In the genomic region with DNA sequence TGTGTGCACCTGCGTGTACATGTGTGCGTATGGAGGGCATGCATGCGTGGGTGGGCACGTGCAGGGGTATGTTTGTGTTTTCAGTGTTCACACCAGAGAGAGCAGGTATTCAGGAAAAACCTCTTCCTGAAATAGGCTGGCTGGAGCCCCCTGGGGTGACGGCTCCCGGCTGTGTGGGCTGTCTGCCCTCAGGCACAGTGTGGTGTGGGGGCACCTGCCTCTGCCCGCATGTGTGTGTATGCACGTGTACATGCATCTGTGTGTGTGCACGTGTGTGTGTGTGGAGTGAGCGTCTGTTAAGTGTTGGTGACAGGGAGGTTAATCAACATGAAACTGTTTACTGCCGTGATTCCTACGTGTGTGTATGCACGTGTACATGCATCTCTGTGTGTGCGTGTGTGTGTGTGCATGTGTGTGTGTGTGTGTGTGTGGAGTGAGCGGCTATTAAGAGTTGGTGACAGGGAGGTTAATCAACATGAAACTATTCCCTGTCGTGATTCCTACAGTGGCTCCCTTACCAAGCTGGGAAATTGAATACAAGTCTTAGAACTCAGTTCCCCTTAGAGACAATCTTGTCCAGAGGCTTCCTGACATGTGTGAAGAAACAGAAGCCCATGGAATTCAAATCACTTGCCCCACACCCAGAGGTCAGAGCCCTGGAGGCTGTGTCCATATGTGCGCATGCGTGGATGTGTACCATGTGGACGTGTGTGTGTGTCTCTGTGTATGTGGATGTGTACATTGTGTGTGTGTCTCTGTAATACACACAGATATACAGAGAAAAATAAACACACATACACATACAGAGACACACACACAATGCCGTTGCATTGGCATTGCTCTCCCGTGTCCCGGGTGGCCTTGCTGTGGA, we compare ENCODE assay signal across 33 cellular contexts.
"Had no signal": no experiment of that assay in that cellular context is flagged by ENCODE, and none has a peak within 500 bp of the region (broad histone marks: within the 10 kb centered on the region; RNA-seq: fewer than 3 reads in every experiment).

No MANE protein-coding gene starts in this region.

- ATAC-seq: activated CD8-positive, alpha-beta memory T cell treated with anti-CD3 and anti-CD28 coated beads, Interleukin-2, amount 10 ng/mL, durations not matched to agents 7 days and 5 days; activated CD8-positive, alpha-beta T cell treated with anti-CD3 and anti-CD28 coated beads, Interleukin-2, amount 10 ng/mL, durations not matched to agents 7 days and 5 days; activated naive CD4-positive, alpha-beta T cell treated with anti-CD3 and anti-CD28 coated beads, Interleukin-2, amount 50 U/mL, for 72 hours; gastrocnemius medialis; left colon; naive thymus-derived CD4-positive, alpha-beta T cell; stimulated activated naive B cell treated with anti-CD40 and anti-IgM and Interleukin-4, amounts not matched to agents 10 μg/mL and 1 μg/mL and 100 μg/mL, for 72 hours had no signal

- H3K36me3 ChIP-seq: breast epithelium, gastrocnemius medialis, sigmoid colon, stomach, thyroid gland, upper lobe of left lung had no signal

- H3K27ac ChIP-seq: breast epithelium, epithelial cell of prostate, gastrocnemius medialis, sigmoid colon, stomach, thyroid gland, upper lobe of left lung had no signal

- H3K9me3 ChIP-seq: breast epithelium, gastrocnemius medialis, sigmoid colon, stomach, thyroid gland, upper lobe of left lung had no signal

- H3K27me3 ChIP-seq: breast epithelium, gastrocnemius medialis, thyroid gland, upper lobe of left lung had no signal

- H3K9me3 Mint-ChIP-seq: activated naive CD4-positive, alpha-beta T cell treated with anti-CD3 and anti-CD28 coated beads, Interleukin-2, amount 50 U/mL, for 72 hours; activated T-helper 2 cell treated with anti-CD3 and anti-CD28 coated beads, Interferon-gamma antibody, Interleukin-2, Interleukin-4, amounts not matched to agents 10 μg/mL and 5 μg/mL and 100 μg/mL, durations not matched to agents 14 hours and 24 hours and 36 hours; central memory CD8-positive, alpha-beta T cell; immature natural killer cell; T-helper 2 cell treated with Interferon-gamma antibody and Interleukin-4, amounts not matched to agents 5 μg/mL and 100 μg/mL, for 36 hours had no signal

- H3K4me3 ChIP-seq: breast epithelium, gastrocnemius medialis, sigmoid colon, stomach, thyroid gland, upper lobe of left lung had no signal

- H3K36me3 Mint-ChIP-seq: activated CD8-positive, alpha-beta memory T cell treated with anti-CD3 and anti-CD28 coated beads, Interleukin-2, amount 10 ng/mL, durations not matched to agents 7 days and 5 days; activated naive CD4-positive, alpha-beta T cell treated with anti-CD3 and anti-CD28 coated beads, Interleukin-2, amount 50 U/mL, for 72 hours; immature natural killer cell; naive thymus-derived CD4-positive, alpha-beta T cell; stimulated activated naive B cell treated with anti-CD40 and anti-IgM and Interleukin-4, amounts not matched to agents 10 μg/mL and 1 μg/mL and 100 μg/mL, for 72 hours had no signal

- H3K4me1 ChIP-seq: breast epithelium, gastrocnemius medialis, sigmoid colon, stomach, thyroid gland, upper lobe of left lung had no signal

- H3K27me3 Mint-ChIP-seq: activated B cell treated with CpG ODN at 0.5 μM for 24 hours; activated CD8-positive, alpha-beta memory T cell treated with anti-CD3 and anti-CD28 coated beads, Interleukin-2, amount 10 ng/mL, durations not matched to agents 7 days and 5 days; central memory CD8-positive, alpha-beta T cell; stimulated activated naive B cell treated with anti-CD40 and anti-IgM and Interleukin-4, amounts not matched to agents 10 μg/mL and 1 μg/mL and 100 μg/mL, for 72 hours had no signal

- H3K27ac Mint-ChIP-seq: activated B cell treated with CpG ODN at 0.5 μM for 24 hours; activated CD8-positive, alpha-beta memory T cell treated with anti-CD3 and anti-CD28 coated beads, Interleukin-2, amount 10 ng/mL, durations not matched to agents 7 days and 5 days; activated CD8-positive, alpha-beta T cell treated with anti-CD3 and anti-CD28 coated beads, Interleukin-2, amount 10 ng/mL, durations not matched to agents 7 days and 5 days; activated naive CD4-positive, alpha-beta T cell treated with anti-CD3 and anti-CD28 coated beads, Interleukin-2, amount 50 U/mL, for 72 hours; activated T-helper 2 cell treated with anti-CD3 and anti-CD28 coated beads, Interferon-gamma antibody, Interleukin-2, Interleukin-4, amounts not matched to agents 10 μg/mL and 5 μg/mL and 100 μg/mL, durations not matched to agents 14 hours and 24 hours and 36 hours; immature natural killer cell; naive thymus-derived CD4-positive, alpha-beta T cell; stimulated activated naive B cell treated with anti-CD40 and anti-IgM and Interleukin-4, amounts not matched to agents 10 μg/mL and 1 μg/mL and 100 μg/mL, for 72 hours; T-helper 2 cell treated with Interferon-gamma antibody and Interleukin-4, amounts not matched to agents 5 μg/mL and 100 μg/mL, for 36 hours had no signal

- H3K4me3 Mint-ChIP-seq: activated B cell treated with CpG ODN at 0.5 μM for 24 hours; activated CD8-positive, alpha-beta memory T cell treated with anti-CD3 and anti-CD28 coated beads, Interleukin-2, amount 10 ng/mL, durations not matched to agents 7 days and 5 days; activated CD8-positive, alpha-beta T cell treated with anti-CD3 and anti-CD28 coated beads, Interleukin-2, amount 10 ng/mL, durations not matched to agents 7 days and 5 days; central memory CD8-positive, alpha-beta T cell; immature natural killer cell; naive thymus-derived CD4-positive, alpha-beta T cell; stimulated activated naive B cell treated with anti-CD40 and anti-IgM and Interleukin-4, amounts not matched to agents 10 μg/mL and 1 μg/mL and 100 μg/mL, for 72 hours; T-helper 2 cell treated with Interferon-gamma antibody and Interleukin-4, amounts not matched to agents 5 μg/mL and 100 μg/mL, for 36 hours had no signal

- FAIRE-seq: colon, endometrium, kidney, small intestine had no signal

- H3K4me1 Mint-ChIP-seq: activated B cell treated with CpG ODN at 0.5 μM for 24 hours; activated CD8-positive, alpha-beta memory T cell treated with anti-CD3 and anti-CD28 coated beads, Interleukin-2, amount 10 ng/mL, durations not matched to agents 7 days and 5 days; central memory CD8-positive, alpha-beta T cell; immature natural killer cell; stimulated activated naive B cell treated with anti-CD40 and anti-IgM and Interleukin-4, amounts not matched to agents 10 μg/mL and 1 μg/mL and 100 μg/mL, for 72 hours had no signal

- DNase-seq: activated B cell treated with CpG ODN at 0.5 μM for 24 hours; activated CD8-positive, alpha-beta memory T cell treated with anti-CD3 and anti-CD28 coated beads, Interleukin-2, amount 10 ng/mL, durations not matched to agents 7 days and 5 days; activated CD8-positive, alpha-beta T cell treated with anti-CD3 and anti-CD28 coated beads, Interleukin-2, amount 10 ng/mL, durations not matched to agents 7 days and 5 days; activated naive CD4-positive, alpha-beta T cell; activated T-cell treated with anti-CD3 and anti-CD28 coated beads, Interleukin-2, amount 50 U/mL, for 48 hours; dermis blood vessel endothelial cell; effector CD8-positive, alpha-beta T cell; gastrocnemius medialis; hippocampal formation; immature natural killer cell; kidney; left colon; mammary epithelial cell; midbrain; naive thymus-derived CD4-positive, alpha-beta T cell; sigmoid colon; small intestine; stimulated activated CD4-positive, alpha-beta T cell treated with anti-CD3 and anti-CD28 coated beads, Interleukin-1b, Interleukin-23, amount 100 ng/mL, for 48 hours; stimulated activated CD4-positive, alpha-beta T cell treated with anti-CD3 and anti-CD28 coated beads, Interleukin-4, amount 100 ng/mL, for 4 hours; stimulated activated CD8-positive, alpha-beta memory T cell treated with anti-CD3 and anti-CD28 coated beads, Interleukin-4, amount 100 ng/mL, for 48 hours; stimulated activated naive B cell treated with anti-CD40 and anti-IgM and Interleukin-4, amounts not matched to agents 10 μg/mL and 1 μg/mL and 100 μg/mL, for 72 hours; stomach; T-helper 1 cell; thyroid gland had no signal
